ENCODE assay signal across 24 cellular contexts in genomic region chr2:68023904-68024303, GRCh38.
"Had no signal": no experiment of that assay in that cellular context is flagged by ENCODE, and none has a peak within 500 bp of the region (broad histone marks: within the 10 kb centered on the region; RNA-seq: fewer than 3 reads in every experiment).

No MANE protein-coding gene starts in this region.

- H3K9me3 ChIP-seq: MG63, SJCRH30 had no signal

- H3K27me3 ChIP-seq: MG63, SJCRH30 had no signal

- ATAC-seq: Panc1, PC-3, SK-N-SH treated with all-trans-retinoic acid at 6 μM for 48 hours had no signal

- DNase-seq: Karpas-422; KG1; MG63; NCI-H1092; NCI-H1105 treated with DMSO at 0.1 percent for 48 hours; NCI-H1417 treated with DMSO at 0.1 percent for 48 hours; NCI-H146; NCI-H1694 treated with DMSO at 0.1 percent for 48 hours; NCI-H1930; NCI-H2081; NCI-H2107; NCI-H2227 treated with DMSO at 0.1 percent for 48 hours; NCI-H510A; NCI-H524 treated with DMSO at 0.1 percent for 48 hours; NCI-H69; NCI-H774; NK-92 treated with Interleukin-12 subunit alpha and Interleukin-12 subunit beta, amount 100 ng/mL, for 24 hours; PC-3; SHP77 treated with DMSO at 0.1 percent for 48 hours; SJCRH30 had no signal

- H3K4me3 ChIP-seq: MG63, SJCRH30 had no signal

- H3K36me3 ChIP-seq: MG63, SJCRH30 had no signal

- H3K27ac ChIP-seq: HL-60, RWPE1, SJCRH30 had no signal

- H3K4me1 ChIP-seq: SJCRH30 had no signal
